ENCODE assay signal across 15 cellular contexts in the genomic region with DNA sequence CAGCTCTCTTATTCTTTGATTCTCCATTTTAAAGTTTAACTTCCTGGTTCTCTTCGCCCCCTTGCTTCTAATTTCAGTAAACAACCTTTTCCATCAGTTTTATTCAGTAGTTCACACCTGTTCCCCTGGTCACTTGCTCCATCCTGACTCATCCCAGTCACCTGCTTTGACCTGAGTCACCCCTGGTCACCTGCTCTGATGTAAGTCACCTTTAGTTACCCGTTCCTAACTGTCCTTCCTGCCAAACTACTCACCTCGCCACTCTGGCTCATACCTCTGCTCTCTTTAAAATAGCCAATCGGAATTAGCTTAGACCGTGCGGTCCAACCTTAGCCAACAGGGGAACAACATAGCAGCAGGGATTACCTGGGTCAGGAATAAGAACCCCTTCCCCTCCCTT. TPM values are rescaled to one million over a fixed set of nuclear protein-coding genes. Genes with fewer than 3 reads are reported as not detected.
DNase-seq lines count a peak whose midpoint lies in the region; ATAC-seq and TF ChIP-seq lines count a peak whose summit lies in the region.
"Had no signal": no experiment of that assay in that cellular context is flagged by ENCODE, and none has a peak within 500 bp of the region (broad histone marks: within the 10 kb centered on the region; RNA-seq: fewer than 3 reads in every experiment).

No MANE protein-coding gene starts in this region.

- 68% methylated on average over 5 of the region's 6 CpGs for WGBS in mammary epithelial cell (ENCODE audit: low coverage, missing lambda C conversion rate)
- WGBS in sigmoid colon, 2 donors = 74 to 80% methylated on average over 6 of the region's 6 CpGs

- no peaks in the 10 kb centered on the region for H3K79me2 ChIP-seq in mammary epithelial cell (ENCODE audit: insufficient read depth, low read length)

- H3K4me1 ChIP-seq in mammary epithelial cell (ENCODE audit: insufficient read depth, low read length) (peaks cover 18% of the 10 kb centered on the region), sigmoid colon (peaks cover 0 to 32% (median 19%) of the 10 kb centered on the region in 4 donors)

- no TSS peak for BruUV-seq in mammary epithelial cell (replicated peaks; lab: Mats Ljungman, UMichigan)

- H2AFZ ChIP-seq in mammary epithelial cell (ENCODE audit: low read depth, low read length) = no peak overlapping the region

- peak overlapping the region; percentile 21 for H3K27ac Mint-ChIP-seq in activated CD8-positive, alpha-beta memory T cell treated with anti-CD3 and anti-CD28 coated beads, Interleukin-2, amount 10 ng/mL, durations not matched to agents 7 days and 5 days
- no peak overlapping the region; the same call in 1 of the 2 replicates for H3K27ac Mint-ChIP-seq in HFFc6

- CTCF ChIA-PET in activated CD8-positive, alpha-beta memory T cell treated with anti-CD3 and anti-CD28 coated beads, Interleukin-2, amount 10 ng/mL, durations not matched to agents 7 days and 5 days (lab: Charles Lee) = interaction anchor here (0.9 to 8.7 kb wide), 4 partner anchors 19 to 57 kb away, joined by 3 to 75 read pairs (median 6); no protein-coding TSS in a partner anchor
- CTCF ChIA-PET in mammary epithelial cell (lab: Charles Lee; ENCODE audit: low non-redundant PET) = no interaction called here

- H3K27me3 ChIP-seq in mammary epithelial cell (ENCODE audit: insufficient read depth, low read length) (no peaks in the 10 kb centered on the region), sigmoid colon (no peaks in the 10 kb centered on the region)
- H3K27me3 ChIP-seq: pancreas had no signal

- in situ Hi-C loops in mammary epithelial cell (cut with MboI; ENCODE audit: low sequenced_read_pairs in 2 of 2) = no loop called here
- in situ Hi-C loops in KBM-7 (cut with MboI; ENCODE audit: low pct_unique_long_range_greater_than_20kb, low sequenced_read_pairs) = no loop called here

- peaks cover 36% of the 10 kb centered on the region for H3K36me3 Mint-ChIP-seq in activated CD8-positive, alpha-beta memory T cell treated with anti-CD3 and anti-CD28 coated beads, Interleukin-2, amount 10 ng/mL, durations not matched to agents 7 days and 5 days
- H3K36me3 Mint-ChIP-seq in HFFc6 (ENCODE audit: low read depth) = 0 out of 2 replicates have a peak, but pooled peaks cover 7% of the 10 kb centered on the region

- H3K27me3 Mint-ChIP-seq in activated CD8-positive, alpha-beta memory T cell treated with anti-CD3 and anti-CD28 coated beads, Interleukin-2, amount 10 ng/mL, durations not matched to agents 7 days and 5 days = no peaks in the 10 kb centered on the region
- peaks cover 5% of the 10 kb centered on the region for H3K27me3 Mint-ChIP-seq in HFFc6 (ENCODE audit: insufficient read depth)

- H3K27ac ChIP-seq in mammary epithelial cell (ENCODE audit: insufficient read depth, low read depth, low read length) (no peak overlapping the region), sigmoid colon (peak overlapping the region; percentile 59 to 77 (median 66))

- H3K4me3 ChIP-seq in mammary epithelial cell (replicated peaks in 1 of 3; ENCODE audit: insufficient read depth in 1 of 3, low read depth in 2 of 3, low read length in 3 of 3) = no peak overlapping the region
- H3K4me3 ChIP-seq in sigmoid colon = no peak overlapping the region
- H3K4me3 ChIP-seq: lung, pancreas had no signal

- H4K20me1 ChIP-seq in mammary epithelial cell (ENCODE audit: insufficient read depth, low read length) = no peaks in the 10 kb centered on the region

- H3K36me3 ChIP-seq in mammary epithelial cell (ENCODE audit: insufficient read depth, low read length) (no peaks in the 10 kb centered on the region), sigmoid colon (peaks cover 0 to 6% (median 0%) of the 10 kb centered on the region in 4 donors)
- H3K36me3 ChIP-seq: pancreas had no signal

- no peak for DNase-seq in activated CD8-positive, alpha-beta memory T cell treated with anti-CD3 and anti-CD28 coated beads, Interleukin-2, amount 10 ng/mL, durations not matched to agents 7 days and 5 days
- no peak for DNase-seq in activated CD8-positive, alpha-beta memory T cell treated with anti-CD3 and anti-CD28 coated beads for 24 hours
- DNase-seq in HFFc6 (no peak), mammary epithelial cell (peak; percentile 37), sigmoid colon (no peak), SKM-1 treated with dmso at 0.1 percent for 144 hours (lab: John Stamatoyannopoulos, UW; ENCODE audit: unreplicated experiment) (no peak), KBM-7 (no peak)
- DNase-seq: activated T-cell treated with anti-CD3 and anti-CD28 coated beads for 4 hours; central memory CD4-positive, alpha-beta T cell; NCI-H1105; NCI-H345; pancreas had no signal

- H3K9ac ChIP-seq in mammary epithelial cell (ENCODE audit: insufficient read depth, low read length) = no peak overlapping the region

- H3K9me3 Mint-ChIP-seq in activated CD8-positive, alpha-beta memory T cell treated with anti-CD3 and anti-CD28 coated beads, Interleukin-2, amount 10 ng/mL, durations not matched to agents 7 days and 5 days (ENCODE audit: low read depth) = no peaks in the 10 kb centered on the region
- H3K9me3 Mint-ChIP-seq in HFFc6 = no peaks in the 10 kb centered on the region

- TF ChIP-seq POLR2A in sigmoid colon (IDR thresholded peaks at IDR 0.05) = no peak

- intact Hi-C loops in mammary epithelial cell (cut with micrococcal nuclease) = loop anchor here (5.0 kb wide), 2 partner anchors 98 to 622 kb away; no protein-coding TSS in a partner anchor
- intact Hi-C loops in sigmoid colon (cut with DNase I) = no loop called here

- peaks cover 61% of the 10 kb centered on the region for H3K4me1 Mint-ChIP-seq in activated CD8-positive, alpha-beta memory T cell treated with anti-CD3 and anti-CD28 coated beads, Interleukin-2, amount 10 ng/mL, durations not matched to agents 7 days and 5 days
- peaks cover 44% of the 10 kb centered on the region for H3K4me1 Mint-ChIP-seq in HFFc6 (ENCODE audit: low read depth)

- ATAC-seq in activated CD8-positive, alpha-beta memory T cell treated with anti-CD3 and anti-CD28 coated beads, Interleukin-2, amount 10 ng/mL, durations not matched to agents 7 days and 5 days = no peak
- no peak for ATAC-seq in HG02840 (IDR thresholded peaks at IDR 0.05; ENCODE audit: low FRiP score, unreplicated experiment)
- ATAC-seq: pancreas had no signal

- H3K4me2 ChIP-seq in mammary epithelial cell (ENCODE audit: insufficient read depth, low read depth, low read length) = no peak overlapping the region

- H3K9me3 ChIP-seq in mammary epithelial cell (replicated peaks; ENCODE audit: insufficient read depth, low read length) (no peaks in the 10 kb centered on the region), sigmoid colon (no peaks in the 10 kb centered on the region)
- H3K9me3 ChIP-seq: pancreas had no signal

- no peak for TF ChIP-seq EP300 in sigmoid colon (IDR thresholded peaks at IDR 0.05)

- TF ChIP-seq CTCF in HFFc6 (IDR thresholded peaks at IDR 0.05) = 0 out of 2 replicates have a peak, but pooled peaks have one; percentile 4
- no peak for TF ChIP-seq CTCF in mammary epithelial cell (conservative IDR thresholded peaks at IDR 0.05 in 1 of 2, IDR thresholded peaks at IDR 0.05 in 1 of 2; ENCODE audit: extremely low read depth in 1 of 2, insufficient read depth in 1 of 2, low read depth in 1 of 2, low read length in 2 of 2)
- no peak for TF ChIP-seq CTCF in sigmoid colon (IDR thresholded peaks at IDR 0.05)

- no peak overlapping the region for H3K4me3 Mint-ChIP-seq in activated CD8-positive, alpha-beta memory T cell treated with anti-CD3 and anti-CD28 coated beads, Interleukin-2, amount 10 ng/mL, durations not matched to agents 7 days and 5 days
- H3K4me3 Mint-ChIP-seq in HFFc6 = no peak overlapping the region

- dilution Hi-C loops in mammary epithelial cell (cut with HindIII; ENCODE audit: low sequenced_read_pairs) = loop anchor here (5.0 kb wide), 1 partner anchor 43 kb away; no protein-coding TSS in a partner anchor

RNA-seq across cellular contexts. Expression of a gene that starts 4.7 kb away (rescaled TPM):
- 100 to 1,000 TPM; 156 to 287 TPM for total RNA-seq in activated CD8-positive, alpha-beta memory T cell treated with anti-CD3 and anti-CD28 coated beads, Interleukin-2, amount 10 ng/mL, durations not matched to agents 7 days and 5 days
- total RNA-seq in HFFc6 (2021; fragmentation: NEBNext Ultra II Directional; extraction: Animal tissue kit (Norgen Biotek cat#: 25700)) = 10 to 100 TPM; 18.2 to 26.2 (median 21.7) TPM
- total RNA-seq in mammary epithelial cell = 10 to 100 TPM in 1 of 2 donors, 1 to 10 TPM in 1; 2.7 to 10.2 TPM
- polyA plus RNA-seq in mammary epithelial cell = 2.8 TPM
- polyA minus RNA-seq in mammary epithelial cell = 12.4 TPM
- total RNA-seq in sigmoid colon = 10 to 100 TPM in 3 of 4 donors, 1 to 10 TPM in 1; 9.5 to 37.7 (median 16.0) TPM
- 100 to 1,000 TPM in 1 of 3 donors, 10 to 100 TPM in 2; 13.8 to 119 (median 24.0) TPM for polyA plus RNA-seq in sigmoid colon

RNA-seq across cellular contexts. Expression of a gene that starts 22.9 kb away (rescaled TPM):
- not detected for total RNA-seq in activated CD8-positive, alpha-beta memory T cell treated with anti-CD3 and anti-CD28 coated beads, Interleukin-2, amount 10 ng/mL, durations not matched to agents 7 days and 5 days
- not detected for total RNA-seq in HFFc6 (2021; fragmentation: NEBNext Ultra II Directional; extraction: Animal tissue kit (Norgen Biotek cat#: 25700))
- total RNA-seq in mammary epithelial cell (not detected), sigmoid colon (under 1 TPM in 2 of 4 donors, not detected in 2; 0.36 to 0.55 TPM)
- polyA plus RNA-seq in mammary epithelial cell (not detected), sigmoid colon (1 to 10 TPM in 2 of 3 donors, not detected in 1; 1.2 to 2.1 TPM)
- polyA minus RNA-seq in mammary epithelial cell = not detected
- total RNA-seq: epithelial cell of proximal tubule had no signal

RNA-seq across cellular contexts. Expression of a gene that starts 52.7 kb away (rescaled TPM):
- 100 to 1,000 TPM; 127 to 149 TPM for total RNA-seq in activated CD8-positive, alpha-beta memory T cell treated with anti-CD3 and anti-CD28 coated beads, Interleukin-2, amount 10 ng/mL, durations not matched to agents 7 days and 5 days
- 100 to 1,000 TPM in 3 of 6 experiments, 10 to 100 TPM in 3; 87.9 to 109 (median 96.9) TPM for total RNA-seq in HFFc6 (2021; fragmentation: NEBNext Ultra II Directional; extraction: Animal tissue kit (Norgen Biotek cat#: 25700))
- 100 to 1,000 TPM; 166 to 239 TPM for total RNA-seq in mammary epithelial cell
- polyA plus RNA-seq in mammary epithelial cell = 131 TPM
- 238 TPM for polyA minus RNA-seq in mammary epithelial cell
- total RNA-seq in sigmoid colon = 10 to 100 TPM; 63.1 to 93.1 (median 73.1) TPM
- 100 to 1,000 TPM in 1 of 3 donors, 10 to 100 TPM in 2; 54.1 to 119 (median 59.2) TPM for polyA plus RNA-seq in sigmoid colon

Comparison
In these comparisons a context has a peak if more than half of its experiments do, and no peak if none do; other contexts are left out.
1. RNA of a gene that starts 4.7 kb away (total RNA-seq): 156 to 287 TPM in activated CD8-positive, alpha-beta memory T cell treated with anti-CD3 and anti-CD28 coated beads, Interleukin-2, amount 10 ng/mL, durations not matched to agents 7 days and 5 days; 18.2 to 26.2 TPM in HFFc6, 9.5 to 37.7 TPM in sigmoid colon and 2.7 to 10.2 TPM in mammary epithelial cell; every median in the first group is over 4 times any median in the second.